In genomic region chr16:85543998-85544397, GRCh38 we compare ENCODE assay signal across 13 cellular contexts.
A peak's percentile ranks its signal among the peaks of the same experiment; 100 is the strongest.
DNase-seq lines count a peak whose midpoint lies in the region; ATAC-seq and TF ChIP-seq lines count a peak whose summit lies in the region.
"Had no signal": no experiment of that assay in that cellular context is flagged by ENCODE, and none has a peak within 500 bp of the region (broad histone marks: within the 10 kb centered on the region; RNA-seq: fewer than 3 reads in every experiment).

No MANE protein-coding gene starts in this region.

- H3K9me3 Mint-ChIP-seq in CD14-positive monocyte, result peaks cover 5 to 16% (median 9%) of the 10 kb centered on the region in 7 donors
- H3K9me3 Mint-ChIP-seq in mesothelial cell of epicardium, result peaks cover 6% of the 10 kb centered on the region
- H3K9me3 Mint-ChIP-seq: CD4-positive, alpha-beta T cell had no signal

- peaks cover 4% of the 10 kb centered on the region for H3K9me3 ChIP-seq in WERI-Rb-1 (ENCODE audit: severe bottlenecking)
- H3K9me3 ChIP-seq: BE2C had no signal

- intact Hi-C loops in CD14-positive monocyte (cut with micrococcal nuclease), result no loop called here

- DNase-seq in CD14-positive monocyte (ENCODE audit: low spot score), result no peak
- no peak for DNase-seq in WERI-Rb-1
- DNase-seq in mesothelial cell of epicardium (ENCODE audit: low spot score in 2 of 2, unreplicated experiment in 2 of 2), result no peak
- no peak for DNase-seq in DMS53 (lab: John Stamatoyannopoulos, UW)
- DNase-seq: CD4-positive, alpha-beta T cell; DMS79 treated with DMSO at 0.1 percent for 48 hours; EL had no signal

- H3K4me3 Mint-ChIP-seq in CD14-positive monocyte, result peak overlapping the region; percentile 58 to 82
- no peak overlapping the region for H3K4me3 Mint-ChIP-seq in mesothelial cell of epicardium
- H3K4me3 Mint-ChIP-seq: CD4-positive, alpha-beta T cell had no signal

- H3K27me3 Mint-ChIP-seq in CD14-positive monocyte (ENCODE audit: low read depth in 3 of 3) (peaks cover 0 to 9% (median 1%) of the 10 kb centered on the region in 3 donors), mesothelial cell of epicardium (ENCODE audit: low read depth) (no peaks in the 10 kb centered on the region)
- H3K27me3 Mint-ChIP-seq: CD4-positive, alpha-beta T cell had no signal

- H3K36me3 Mint-ChIP-seq in CD14-positive monocyte, result peaks cover 12% of the 10 kb centered on the region in 2 donors
- peaks cover 22% of the 10 kb centered on the region for H3K36me3 Mint-ChIP-seq in mesothelial cell of epicardium

- H3K4me1 Mint-ChIP-seq in CD14-positive monocyte (peaks cover 42% of the 10 kb centered on the region), mesothelial cell of epicardium (peaks cover 22% of the 10 kb centered on the region)

- no peak overlapping the region for H3K4me3 ChIP-seq in WERI-Rb-1 (ENCODE audit: low read depth, low read length)
- H3K4me3 ChIP-seq: A549, HAP-1 had no signal

- no peak for ATAC-seq in GM19397 (IDR thresholded peaks at IDR 0.05; ENCODE audit: unreplicated experiment)
- ATAC-seq in GM21825 (IDR thresholded peaks at IDR 0.05; ENCODE audit: unreplicated experiment), result no peak
- ATAC-seq: A549, HepG2 had no signal

- H3K36me3 ChIP-seq in WERI-Rb-1, result peaks cover 11% of the 10 kb centered on the region
- H3K36me3 ChIP-seq: BE2C, HAP-1 had no signal

- H3K27ac ChIP-seq in WERI-Rb-1, result peak overlapping the region; percentile 85
- H3K27ac ChIP-seq: A549 had no signal

- no peaks in the 10 kb centered on the region for H3K27me3 ChIP-seq in WERI-Rb-1 (ENCODE audit: insufficient read depth, low read depth, severe bottlenecking)
- H3K27me3 ChIP-seq: BE2C had no signal

- TF ChIP-seq CTCF in CD14-positive monocyte (IDR thresholded peaks at IDR 0.05) (no peak), WERI-Rb-1 (IDR thresholded peaks at IDR 0.05; ENCODE audit: low read depth, low read length) (no peak), mesothelial cell of epicardium (IDR thresholded peaks at IDR 0.05; ENCODE audit: unreplicated experiment) (no peak)

- H3K27ac Mint-ChIP-seq in CD14-positive monocyte (peak overlapping the region in 6 of 7 donors; percentile 44 to 88 (median 68)), mesothelial cell of epicardium (peak overlapping the region; percentile 30)
- H3K27ac Mint-ChIP-seq: CD4-positive, alpha-beta T cell had no signal
